In the genomic region with DNA sequence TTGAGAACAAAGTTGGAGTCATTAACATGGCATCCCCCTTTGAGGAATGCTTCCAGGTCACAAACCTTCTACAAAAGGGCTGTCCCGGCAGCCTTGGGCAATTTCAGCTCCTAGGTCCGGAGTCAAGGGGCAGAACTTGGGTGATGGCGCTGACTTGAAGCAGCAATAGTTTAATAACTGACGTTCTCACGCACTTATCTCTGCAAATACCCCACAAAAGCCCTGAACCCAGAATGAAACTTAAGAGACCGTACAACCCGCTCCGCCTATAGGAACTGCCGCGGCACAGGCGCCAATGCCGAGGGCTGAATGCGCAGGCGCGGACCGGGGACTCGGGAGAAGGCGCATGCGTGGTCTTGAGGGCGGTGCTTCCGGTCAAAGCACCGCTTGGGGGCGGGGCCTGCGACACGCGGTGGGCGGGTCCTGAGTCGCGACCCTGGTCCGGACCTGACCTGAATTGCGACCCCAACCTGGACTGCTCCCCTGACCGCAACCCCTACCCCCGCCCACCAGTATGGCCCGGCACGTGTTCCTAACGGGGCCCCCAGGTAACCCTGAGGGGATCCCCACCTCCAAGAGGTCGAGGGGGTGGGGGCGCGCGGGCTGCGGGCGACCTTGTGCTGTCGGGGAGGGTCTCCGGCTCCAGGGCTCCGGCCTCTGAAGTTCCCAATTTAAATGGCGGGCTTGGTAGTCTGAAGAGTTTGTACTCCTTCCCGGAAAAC, we compare ENCODE assay signal across 8 cellular contexts. TPM values are rescaled to one million over a fixed set of nuclear protein-coding genes. Genes with fewer than 3 reads are reported as not detected.
DNase-seq lines count a peak whose midpoint lies in the region; FAIRE-seq and TF ChIP-seq lines count a peak whose summit lies in the region.

A gene with protein sequence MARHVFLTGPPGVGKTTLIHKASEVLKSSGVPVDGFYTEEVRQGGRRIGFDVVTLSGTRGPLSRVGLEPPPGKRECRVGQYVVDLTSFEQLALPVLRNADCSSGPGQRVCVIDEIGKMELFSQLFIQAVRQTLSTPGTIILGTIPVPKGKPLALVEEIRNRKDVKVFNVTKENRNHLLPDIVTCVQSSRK (plus strand): TSS at position 415 of the 722 bp plus-strand sequence. CDS start 100 bp downstream, at position 515.

- peak within 1 kb of the TSS; percentile 90 for H3K9ac ChIP-seq in Loucy (ENCODE audit: low read depth, low read length, poor library complexity, severe bottlenecking)
- H3K9ac ChIP-seq in neural cell (ENCODE audit: low read length), result peak within 1 kb of the TSS; percentile 73

- H3K27ac ChIP-seq in neural cell (ENCODE audit: low read length) (peak within 1 kb of the TSS; percentile 27), stomach (peak within 1 kb of the TSS; percentile 84 to 89 (median 86))

- WGBS in stomach, 5 donors, result 0 to 1% (median 0%) methylated on average over 12 to 47 of the region's 47 CpGs

- H3K9me2 ChIP-seq in Loucy (replicated peaks; ENCODE audit: low read depth, low read length) (no peaks in the 10 kb centered on the region), neural cell (ENCODE audit: insufficient read depth, low read length) (no peaks in the 10 kb centered on the region)

- H2AFZ ChIP-seq in Loucy (ENCODE audit: low read length) (peak within 1 kb of the TSS; percentile 80), neural cell (ENCODE audit: low read depth, low read length) (peak within 1 kb of the TSS; percentile 38)

- H4K20me1 ChIP-seq in Loucy (ENCODE audit: insufficient read depth, low read length, poor library complexity, severe bottlenecking), result peaks cover 3% of the 10 kb centered on the region
- H4K20me1 ChIP-seq in neural cell (ENCODE audit: insufficient read depth), result no peaks in the 10 kb centered on the region

- H3K36me3 ChIP-seq in Loucy (ENCODE audit: insufficient read depth, low read length) (no peaks in the 10 kb centered on the region), neural cell (ENCODE audit: insufficient read depth, low read length) (no peaks in the 10 kb centered on the region), stomach (no peaks in the 10 kb centered on the region)

- H3K9me3 ChIP-seq in Loucy (ENCODE audit: insufficient read depth, low read depth, low read length), result no peaks in the 10 kb centered on the region
- H3K9me3 ChIP-seq in neural cell (ENCODE audit: low read length), result no peaks in the 10 kb centered on the region
- no peaks in the 10 kb centered on the region for H3K9me3 ChIP-seq in stomach

- peak; percentile 54 for TF ChIP-seq RAD21 in neural cell (conservative IDR thresholded peaks at IDR 0.05)

- H3K4me2 ChIP-seq in Loucy (ENCODE audit: low read depth, low read length, poor library complexity, severe bottlenecking), result peak within 1 kb of the TSS; percentile 93
- peak within 1 kb of the TSS; percentile 96 for H3K4me2 ChIP-seq in neural cell (ENCODE audit: low read length)

- H3K79me2 ChIP-seq in Loucy (ENCODE audit: insufficient read depth, low read length), result peaks cover 51% of the 10 kb centered on the region
- H3K79me2 ChIP-seq in neural cell (replicated peaks; ENCODE audit: insufficient read depth, low read length), result peaks cover 15% of the 10 kb centered on the region

- TF ChIP-seq POLR2A in H54 (IDR thresholded peaks at IDR 0.05; ENCODE audit: low read depth, low read length) (peak; percentile 73), stomach (IDR thresholded peaks at IDR 0.05) (no peak)

- DNase-seq in ELF-1 (ENCODE audit: low read depth, low spot score) (peak; percentile 98), H54 (ENCODE audit: insufficient read length, low spot score) (peak; percentile 84), SHP77 treated with DMSO at 0.1 percent for 48 hours (lab: John Stamatoyannopoulos, UW) (peak; percentile 63), fibroblast of the conjunctiva (ENCODE audit: low read depth) (peak; percentile 90), stomach (peak; percentile 96)
- DNase-seq in activated effector memory CD4-positive, alpha-beta T cell treated with anti-CD3 and anti-CD28 coated beads, Interleukin-2, amount 50 U/mL, for 16 hours, result peak; percentile 98

- intact Hi-C loops in stomach (cut with DNase I; ENCODE audit: low total_unique reads), result loop anchor here (10.0 kb wide), 1 partner anchor 316 kb away; a partner anchor contains a TSS

- H3K4me3 ChIP-seq in Loucy (ENCODE audit: low read length, poor library complexity, severe bottlenecking) (peak within 1 kb of the TSS; percentile 78), neural cell (ENCODE audit: low read length) (peak within 1 kb of the TSS; percentile 81), stomach (peak within 1 kb of the TSS; percentile 71 to 90 (median 81))

- peak; percentile 41 for FAIRE-seq in H54 (lab: Jason Lieb, UNC)

- H3K4me1 ChIP-seq in Loucy (ENCODE audit: insufficient read depth, low read length, poor library complexity, severe bottlenecking), result peaks cover 44% of the 10 kb centered on the region
- H3K4me1 ChIP-seq in stomach, result peaks cover 15 to 29% (median 24%) of the 10 kb centered on the region in 4 donors

- H3K27me3 ChIP-seq in Loucy (ENCODE audit: insufficient read depth, low read length, poor library complexity, severe bottlenecking) (no peaks in the 10 kb centered on the region), neural cell (ENCODE audit: insufficient read depth, low read depth, low read length) (no peaks in the 10 kb centered on the region), stomach (no peaks in the 10 kb centered on the region)

- TF ChIP-seq CTCF in Loucy (conservative IDR thresholded peaks at IDR 0.05; ENCODE audit: low read length) (no peak), neural cell (IDR thresholded peaks at IDR 0.05; ENCODE audit: poor library complexity, severe bottlenecking) (peak; percentile 36), stomach (IDR thresholded peaks at IDR 0.05) (peak in 3 of 7 experiments; percentile 8 to 15 (median 11))

- TF ChIP-seq EP300 in neural cell (conservative IDR thresholded peaks at IDR 0.05; ENCODE audit: poor library complexity, severe bottlenecking) (no peak), stomach (IDR thresholded peaks at IDR 0.05) (no peak)

- H3F3A ChIP-seq in Loucy (ENCODE audit: low read depth) (no peaks in the 10 kb centered on the region), neural cell (ENCODE audit: insufficient read depth, low read length, poor library complexity, severe bottlenecking) (no peaks in the 10 kb centered on the region)

TF ChIP-seq in neural cell, 6 proteins besides CTCF, POLR2A, EP300 and RAD21:
- TF ChIP-seq TAF1 (IDR thresholded peaks at IDR 0.05; ENCODE audit: low read depth) (no peak), EZH2 (IDR thresholded peaks at IDR 0.05; ENCODE audit: borderline replicate concordance, insufficient read depth, low read length, poor library complexity, severe bottlenecking) (no peak), SMC3 (conservative IDR thresholded peaks at IDR 0.05; ENCODE audit: poor library complexity) (peak; percentile 30), MXI1 (conservative IDR thresholded peaks at IDR 0.05; ENCODE audit: poor library complexity, severe bottlenecking) (peak; percentile 92), POLR2AphosphoS5 (IDR thresholded peaks at IDR 0.05) (peak; percentile 43)
- TF ChIP-seq, protein P1, sequence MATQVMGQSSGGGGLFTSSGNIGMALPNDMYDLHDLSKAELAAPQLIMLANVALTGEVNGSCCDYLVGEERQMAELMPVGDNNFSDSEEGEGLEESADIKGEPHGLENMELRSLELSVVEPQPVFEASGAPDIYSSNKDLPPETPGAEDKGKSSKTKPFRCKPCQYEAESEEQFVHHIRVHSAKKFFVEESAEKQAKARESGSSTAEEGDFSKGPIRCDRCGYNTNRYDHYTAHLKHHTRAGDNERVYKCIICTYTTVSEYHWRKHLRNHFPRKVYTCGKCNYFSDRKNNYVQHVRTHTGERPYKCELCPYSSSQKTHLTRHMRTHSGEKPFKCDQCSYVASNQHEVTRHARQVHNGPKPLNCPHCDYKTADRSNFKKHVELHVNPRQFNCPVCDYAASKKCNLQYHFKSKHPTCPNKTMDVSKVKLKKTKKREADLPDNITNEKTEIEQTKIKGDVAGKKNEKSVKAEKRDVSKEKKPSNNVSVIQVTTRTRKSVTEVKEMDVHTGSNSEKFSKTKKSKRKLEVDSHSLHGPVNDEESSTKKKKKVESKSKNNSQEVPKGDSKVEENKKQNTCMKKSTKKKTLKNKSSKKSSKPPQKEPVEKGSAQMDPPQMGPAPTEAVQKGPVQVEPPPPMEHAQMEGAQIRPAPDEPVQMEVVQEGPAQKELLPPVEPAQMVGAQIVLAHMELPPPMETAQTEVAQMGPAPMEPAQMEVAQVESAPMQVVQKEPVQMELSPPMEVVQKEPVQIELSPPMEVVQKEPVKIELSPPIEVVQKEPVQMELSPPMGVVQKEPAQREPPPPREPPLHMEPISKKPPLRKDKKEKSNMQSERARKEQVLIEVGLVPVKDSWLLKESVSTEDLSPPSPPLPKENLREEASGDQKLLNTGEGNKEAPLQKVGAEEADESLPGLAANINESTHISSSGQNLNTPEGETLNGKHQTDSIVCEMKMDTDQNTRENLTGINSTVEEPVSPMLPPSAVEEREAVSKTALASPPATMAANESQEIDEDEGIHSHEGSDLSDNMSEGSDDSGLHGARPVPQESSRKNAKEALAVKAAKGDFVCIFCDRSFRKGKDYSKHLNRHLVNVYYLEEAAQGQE (IDR thresholded peaks at IDR 0.05; ENCODE audit: borderline replicate concordance), result peak; percentile 31

RNA-seq across cellular contexts. Expression of the gene that starts here (rescaled TPM):
- polyA plus RNA-seq in neural cell (36.7 and 52.6 TPM in 2 replicates), stomach (10 to 100 TPM; 43.5 to 56.3 (median 51.8) TPM)
- polyA minus RNA-seq in neural cell, result 22.6 and 32.0 TPM in 2 replicates
- 10 to 100 TPM; 14.9 to 46.3 (median 24.6) TPM for total RNA-seq in stomach

Comparison
In these comparisons a context has a peak if more than half of its experiments do, and no peak if none do; other contexts are left out.
1. Peak in every context shown above with its lines: DNase-seq, H3K4me3 ChIP-seq and H3K27ac ChIP-seq.